8 cellular contexts compared by ENCODE assay signal in genomic region chr10:70656489-70656888, GRCh38. TPM values are rescaled to one million over a fixed set of nuclear protein-coding genes. Genes with fewer than 3 reads are reported as not detected.
DNase-seq lines count a peak whose midpoint lies in the region; ATAC-seq and TF ChIP-seq lines count a peak whose summit lies in the region.

No MANE protein-coding gene starts in this region.

- CTCF ChIA-PET in CD8-positive, alpha-beta T cell (lab: Charles Lee) = no interaction called here
- CTCF ChIA-PET in PC-3 (lab: Charles Lee) = interaction anchor here (1.1 kb wide), 1 partner anchor 40 kb away, joined by 3 read pairs; no protein-coding TSS in a partner anchor

- DNase-seq in CD8-positive, alpha-beta T cell = no peak
- peak; percentile 100 for DNase-seq in PC-3
- peak; percentile 99 for DNase-seq in choroid plexus epithelial cell (ENCODE audit: low read depth)
- DNase-seq in stimulated activated CD4-positive, alpha-beta T cell treated with anti-CD3 and anti-CD28 coated beads, Interleukin-1b, Interleukin-23, amount 100 ng/mL, for 24 hours (ENCODE audit: low read depth in 4 of 4, low spot score in 1 of 4) = peak in 3 of 4 experiments; percentile 10 to 50 (median 26)
- no peak for DNase-seq in anterior cingulate cortex (lab: John Stamatoyannopoulos, UW)

- peaks cover 22% of the 10 kb centered on the region for H3F3A ChIP-seq in PC-3 (ENCODE audit: low read length, unreplicated experiment)

- peak overlapping the region; percentile 7 for H3K4me2 ChIP-seq in PC-3 (ENCODE audit: low read length)

- peaks cover 8% of the 10 kb centered on the region for H3K9me3 Mint-ChIP-seq in CD8-positive, alpha-beta T cell

- peaks cover 9% of the 10 kb centered on the region for H3K4me1 ChIP-seq in CD8-positive, alpha-beta T cell (ENCODE audit: insufficient read depth, low read length)
- peaks cover 39% of the 10 kb centered on the region for H3K4me1 ChIP-seq in PC-3 (ENCODE audit: insufficient read depth, low read length)

- no TSS peak for BruUV-seq in PC-3 (replicated peaks; lab: Mats Ljungman, UMichigan)

- no peak overlapping the region for H3K27ac ChIP-seq in CD8-positive, alpha-beta T cell (ENCODE audit: low read depth, low read length)
- peak overlapping the region; percentile 87 for H3K27ac ChIP-seq in PC-3 (ENCODE audit: low read length)

- no peaks in the 10 kb centered on the region for H3K27me3 Mint-ChIP-seq in CD8-positive, alpha-beta T cell (ENCODE audit: low read depth)

- intact Hi-C loops in CD8-positive, alpha-beta T cell (cut with DNase I, micrococcal nuclease) = no loop called here
- intact Hi-C loops in PC-3 (cut with micrococcal nuclease) = loop anchor here (5.0 kb wide), 1 partner anchor 79 kb away; no protein-coding TSS in a partner anchor

- H2AFZ ChIP-seq in PC-3 (ENCODE audit: low read length) = no peak overlapping the region

- no peaks in the 10 kb centered on the region for H3K36me3 ChIP-seq in CD8-positive, alpha-beta T cell (ENCODE audit: insufficient read depth, low read length)
- no peaks in the 10 kb centered on the region for H3K36me3 ChIP-seq in PC-3 (ENCODE audit: low read depth, low read length)

- H3K9me3 ChIP-seq in CD8-positive, alpha-beta T cell (ENCODE audit: low read length) = peaks cover 6% of the 10 kb centered on the region
- peaks cover 10% of the 10 kb centered on the region for H3K9me3 ChIP-seq in PC-3 (ENCODE audit: low read length)

- no peak overlapping the region for H3K4me3 ChIP-seq in CD8-positive, alpha-beta T cell (ENCODE audit: low read depth, low read length)
- H3K4me3 ChIP-seq in PC-3 (ENCODE audit: low read length) (no peak overlapping the region), choroid plexus epithelial cell (ENCODE audit: low read depth, low read length) (no peak overlapping the region)

- ATAC-seq in CD8-positive, alpha-beta T cell = peak; percentile 40
- ATAC-seq in GM21529 (IDR thresholded peaks at IDR 0.05; ENCODE audit: unreplicated experiment) = peak; percentile 96
- ATAC-seq in PC-3 = peak; percentile 97
- no peak for ATAC-seq in GM18861 (IDR thresholded peaks at IDR 0.05; ENCODE audit: unreplicated experiment)
- no peak for ATAC-seq in GM19328 (IDR thresholded peaks at IDR 0.05; ENCODE audit: unreplicated experiment)

- no peaks in the 10 kb centered on the region for H4K20me1 ChIP-seq in PC-3 (ENCODE audit: low read length)

- H3K27me3 ChIP-seq in CD8-positive, alpha-beta T cell (ENCODE audit: insufficient read depth, low read length) = no peaks in the 10 kb centered on the region
- H3K27me3 ChIP-seq in PC-3 (ENCODE audit: low read length) = no peaks in the 10 kb centered on the region

- H3K4me3 Mint-ChIP-seq in CD8-positive, alpha-beta T cell = no peak overlapping the region

- H3K36me3 Mint-ChIP-seq in CD8-positive, alpha-beta T cell = peaks cover 5% of the 10 kb centered on the region

- no peaks in the 10 kb centered on the region for H3K79me2 ChIP-seq in PC-3 (ENCODE audit: low read length)

- peaks cover 9% of the 10 kb centered on the region for H3K4me1 Mint-ChIP-seq in CD8-positive, alpha-beta T cell (ENCODE audit: low read depth)

- POLR2A ChIA-PET in CD8-positive, alpha-beta T cell (lab: Charles Lee) = no interaction called here
- POLR2A ChIA-PET in PC-3 (lab: Charles Lee; ENCODE audit: unreplicated experiment) = no interaction called here

- H3K27ac Mint-ChIP-seq in CD8-positive, alpha-beta T cell = no peak overlapping the region

- no peak for TF ChIP-seq CTCF in CD8-positive, alpha-beta T cell (IDR thresholded peaks at IDR 0.05)
- TF ChIP-seq CTCF in PC-3 (conservative IDR thresholded peaks at IDR 0.05; ENCODE audit: low read depth, low read length) (no peak), choroid plexus epithelial cell (conservative IDR thresholded peaks at IDR 0.05; ENCODE audit: low read depth, low read length) (no peak)

- H3K9ac ChIP-seq in PC-3 (ENCODE audit: low read length) = peak overlapping the region; percentile 49

- no peaks in the 10 kb centered on the region for H3K9me2 ChIP-seq in PC-3 (replicated peaks; ENCODE audit: low read length)

RNA-seq across cellular contexts. Expression of gene ADAMTS14, which starts 15.8 kb away (rescaled TPM):
- total RNA-seq in CD8-positive, alpha-beta T cell = not detected
- total RNA-seq in PC-3 (2014; rRNA removed) = 0.91 and 1.4 TPM in 2 replicates

RNA-seq across cellular contexts. Expression of gene PRF1, which starts 53.9 kb away (rescaled TPM):
- total RNA-seq in CD8-positive, alpha-beta T cell = 10 to 100 TPM; 56.4 to 57.3 TPM
- not detected in 2 replicates for total RNA-seq in PC-3 (2014; rRNA removed)

Comparison
In these comparisons a context has a peak if more than half of its experiments do, and no peak if none do; other contexts are left out.
1. ATAC-seq: peak in CD8-positive, alpha-beta T cell (single experiment), GM21529 (single experiment) and PC-3 (single experiment); none in GM18861 (single experiment) and GM19328 (single experiment).
2. DNase-seq: peak in PC-3 (single experiment), choroid plexus epithelial cell (single experiment) and stimulated activated CD4-positive, alpha-beta T cell treated with anti-CD3 and anti-CD28 coated beads, Interleukin-1b, Interleukin-23, amount 100 ng/mL, for 24 hours (3 of 4); none in CD8-positive, alpha-beta T cell (0 of 7) and anterior cingulate cortex (0 of 58).
3. RNA of gene PRF1, which starts 53.9 kb away (total RNA-seq): 56.4 to 57.3 TPM in CD8-positive, alpha-beta T cell; not detected in PC-3; every median in the first group is over 10 times any median in the second.